ENCODE assay signal across 43 cellular contexts in genomic region chr5:178998441-178998840, GRCh38. TPM values are rescaled to one million over a fixed set of nuclear protein-coding genes. Genes with fewer than 3 reads are reported as not detected.
"Had no signal": no experiment of that assay in that cellular context is flagged by ENCODE, and none has a peak within 500 bp of the region (broad histone marks: within the 10 kb centered on the region; RNA-seq: fewer than 3 reads in every experiment).

No MANE protein-coding gene starts in this region.

- H3K4me3 Mint-ChIP-seq: activated naive CD4-positive, alpha-beta T cell treated with anti-CD3 and anti-CD28 coated beads for 36 hours; activated naive CD4-positive, alpha-beta T cell treated with anti-CD3 and anti-CD28 coated beads, Interleukin-2, amount 10 ng/mL, durations not matched to agents 7 days and 5 days; activated naive CD4-positive, alpha-beta T cell treated with anti-CD3 and anti-CD28 coated beads, Interleukin-2, amount 50 U/mL, for 24 hours; activated naive CD8-positive, alpha-beta T cell; activated naive CD8-positive, alpha-beta T cell treated with anti-CD3 and anti-CD28 coated beads for 36 hours; activated naive CD8-positive, alpha-beta T cell treated with anti-CD3 and anti-CD28 coated beads, Interleukin-2, amount 10 ng/mL, durations not matched to agents 7 days and 5 days; activated naive CD8-positive, alpha-beta T cell treated with anti-CD3 and anti-CD28 coated beads, Interleukin-2, amount 50 U/mL, for 24 hours; activated T-cell treated with anti-CD3 and anti-CD28 coated beads, Interleukin-2, amount 50 U/mL, for 24 hours; activated T-cell treated with anti-CD3 and anti-CD28 coated beads, Interleukin-2, amount 50 U/mL, for 4 hours; activated T-cell treated with anti-CD3 and anti-CD28 coated beads, Interleukin-2, amount 50 U/mL, for 72 hours; activated T-helper 1 cell treated with anti-CD3 and anti-CD28 coated beads, Interleukin-12 subunit alpha, Interleukin-12 subunit beta, Interleukin-2, Interleukin-4 antibody, amounts not matched to agents 30 ng/mL and 10 ng/mL and 1 ng/mL, durations not matched to agents 14 hours and 24 hours and 36 hours; activated T-helper 17 cell treated with anti-CD3 and anti-CD28 coated beads, Interleukin-2, amount 50 U/mL, for 72 hours; brain; central memory CD8-positive, alpha-beta T cell had no signal

- H3K9me3 Mint-ChIP-seq: activated T-cell treated with anti-CD3 and anti-CD28 coated beads, Interleukin-2, amount 50 U/mL, for 4 hours; central memory CD8-positive, alpha-beta T cell had no signal

- DNase-seq: activated effector memory CD4-positive, alpha-beta T cell treated with anti-CD3 and anti-CD28 coated beads, Interleukin-2, amount 50 U/mL, for 16 hours; activated effector memory CD4-positive, alpha-beta T cell treated with Interleukin-2 at 50 U/mL for 16 hours; activated gamma-delta T cell; activated gamma-delta T cell treated with Interleukin-2 at 50 U/mL for 16 hours; activated naive CD4-positive, alpha-beta T cell; activated naive CD4-positive, alpha-beta T cell treated with anti-CD3 and anti-CD28 coated beads for 36 hours; activated naive CD4-positive, alpha-beta T cell treated with anti-CD3 and anti-CD28 coated beads, Interleukin-2, amount 10 ng/mL, durations not matched to agents 7 days and 5 days; activated naive CD4-positive, alpha-beta T cell treated with anti-CD3 and anti-CD28 coated beads, Interleukin-2, amount 50 U/mL, for 16 hours; activated naive CD4-positive, alpha-beta T cell treated with Interleukin-2 at 50 U/mL for 16 hours; activated naive CD8-positive, alpha-beta T cell treated with anti-CD3 and anti-CD28 coated beads for 36 hours; activated naive CD8-positive, alpha-beta T cell treated with anti-CD3 and anti-CD28 coated beads, Interleukin-2, amount 10 ng/mL, durations not matched to agents 7 days and 5 days; activated naive CD8-positive, alpha-beta T cell treated with anti-CD3 and anti-CD28 coated beads, Interleukin-2, amount 50 U/mL, for 24 hours; activated T-cell treated with anti-CD3 and anti-CD28 coated beads, Interleukin-2, amount 50 U/mL, for 1 hour; activated T-cell treated with anti-CD3 and anti-CD28 coated beads, Interleukin-2, amount 50 U/mL, for 24 hours; activated T-cell treated with anti-CD3 and anti-CD28 coated beads, Interleukin-2, amount 50 U/mL, for 4 hours; activated T-cell treated with anti-CD3 and anti-CD28 coated beads, Interleukin-2, amount 50 U/mL, for 48 hours; activated T-cell treated with anti-CD3 and anti-CD28 coated beads, Interleukin-2, amount 50 U/mL, for 72 hours; amniotic stem cell; amygdala; anterior cingulate cortex; aorta; body of pancreas; brain microvascular endothelial cell; caudate nucleus; central memory CD4-positive, alpha-beta T cell; cerebellar nuclear complex had no signal

- H3K4me1 ChIP-seq: adrenal gland, ascending aorta, body of pancreas, breast epithelium had no signal

- H3K36me3 Mint-ChIP-seq: activated naive CD4-positive, alpha-beta T cell treated with anti-CD3 and anti-CD28 coated beads, Interleukin-2, amount 10 ng/mL, durations not matched to agents 7 days and 5 days; activated naive CD8-positive, alpha-beta T cell; activated naive CD8-positive, alpha-beta T cell treated with anti-CD3 and anti-CD28 coated beads for 36 hours; brain had no signal

- H3K27ac ChIP-seq: adrenal gland, ascending aorta, body of pancreas, brain microvascular endothelial cell, breast epithelium, cardiac muscle cell had no signal

- H3K27ac Mint-ChIP-seq: activated naive CD4-positive, alpha-beta T cell treated with anti-CD3 and anti-CD28 coated beads for 36 hours; activated naive CD4-positive, alpha-beta T cell treated with anti-CD3 and anti-CD28 coated beads, Interleukin-2, amount 10 ng/mL, durations not matched to agents 7 days and 5 days; activated naive CD4-positive, alpha-beta T cell treated with anti-CD3 and anti-CD28 coated beads, Interleukin-2, amount 50 U/mL, for 24 hours; activated naive CD4-positive, alpha-beta T cell treated with anti-CD3 and anti-CD28 coated beads, Interleukin-2, amount 50 U/mL, for 72 hours; activated naive CD8-positive, alpha-beta T cell; activated naive CD8-positive, alpha-beta T cell treated with anti-CD3 and anti-CD28 coated beads for 36 hours; activated naive CD8-positive, alpha-beta T cell treated with anti-CD3 and anti-CD28 coated beads, Interleukin-2, amount 10 ng/mL, durations not matched to agents 7 days and 5 days; activated naive CD8-positive, alpha-beta T cell treated with anti-CD3 and anti-CD28 coated beads, Interleukin-2, amount 50 U/mL, for 24 hours; activated T-cell treated with anti-CD3 and anti-CD28 coated beads, Interleukin-2, amount 50 U/mL, for 24 hours; activated T-cell treated with anti-CD3 and anti-CD28 coated beads, Interleukin-2, amount 50 U/mL, for 72 hours; activated T-helper 1 cell treated with anti-CD3 and anti-CD28 coated beads, Interleukin-12 subunit alpha, Interleukin-12 subunit beta, Interleukin-2, Interleukin-4 antibody, amounts not matched to agents 30 ng/mL and 10 ng/mL and 1 ng/mL, durations not matched to agents 14 hours and 24 hours and 36 hours; activated T-helper 17 cell treated with anti-CD3 and anti-CD28 coated beads, Interleukin-2, amount 50 U/mL, for 72 hours; activated T-helper 2 cell treated with anti-CD3 and anti-CD28 coated beads, Interferon-gamma antibody, Interleukin-2, Interleukin-4, amounts not matched to agents 10 μg/mL and 5 μg/mL and 100 μg/mL, durations not matched to agents 14 hours and 24 hours and 36 hours; brain had no signal

- ATAC-seq: activated naive CD4-positive, alpha-beta T cell treated with anti-CD3 and anti-CD28 coated beads, Interleukin-2, amount 50 U/mL, for 72 hours; activated naive CD8-positive, alpha-beta T cell treated with anti-CD3 and anti-CD28 coated beads, Interleukin-2, amount 50 U/mL, for 24 hours; activated T-cell treated with anti-CD3 and anti-CD28 coated beads, Interleukin-2, amount 50 U/mL, for 4 hours; activated T-cell treated with anti-CD3 and anti-CD28 coated beads, Interleukin-2, amount 50 U/mL, for 72 hours; activated T-helper 17 cell treated with anti-CD3 and anti-CD28 coated beads, Interleukin-2, amount 50 U/mL, for 72 hours; body of pancreas had no signal

- H3K4me3 ChIP-seq: adrenal gland, ascending aorta, body of pancreas, breast epithelium, cardiac muscle cell had no signal

- H3K4me1 Mint-ChIP-seq: activated naive CD4-positive, alpha-beta T cell treated with anti-CD3 and anti-CD28 coated beads, Interleukin-2, amount 10 ng/mL, durations not matched to agents 7 days and 5 days; activated naive CD4-positive, alpha-beta T cell treated with anti-CD3 and anti-CD28 coated beads, Interleukin-2, amount 50 U/mL, for 24 hours; activated naive CD8-positive, alpha-beta T cell treated with anti-CD3 and anti-CD28 coated beads for 36 hours; activated naive CD8-positive, alpha-beta T cell treated with anti-CD3 and anti-CD28 coated beads, Interleukin-2, amount 50 U/mL, for 24 hours; activated T-helper 17 cell treated with anti-CD3 and anti-CD28 coated beads, Interleukin-2, amount 50 U/mL, for 72 hours; central memory CD8-positive, alpha-beta T cell had no signal

- H3K27me3 ChIP-seq: ascending aorta, body of pancreas had no signal

- H3K36me3 ChIP-seq: adrenal gland, ascending aorta, brain microvascular endothelial cell, breast epithelium, cardiac muscle cell had no signal

- H3K9me3 ChIP-seq: adrenal gland, ascending aorta, body of pancreas had no signal

RNA-seq across cellular contexts. Expression of gene GRM6, which starts 3.3 kb away (rescaled TPM):
- total RNA-seq: activated naive CD4-positive, alpha-beta T cell treated with anti-CD3 and anti-CD28 coated beads for 36 hours; activated naive CD4-positive, alpha-beta T cell treated with anti-CD3 and anti-CD28 coated beads, Interleukin-2, amount 50 U/mL, for 72 hours; activated naive CD8-positive, alpha-beta T cell treated with anti-CD3 and anti-CD28 coated beads for 36 hours; activated naive CD8-positive, alpha-beta T cell treated with anti-CD3 and anti-CD28 coated beads, Interleukin-2, amount 10 ng/mL, durations not matched to agents 7 days and 5 days; activated T-cell treated with anti-CD3 and anti-CD28 coated beads, Interleukin-2, amount 50 U/mL, for 4 hours; activated T-cell treated with anti-CD3 and anti-CD28 coated beads, Interleukin-2, amount 50 U/mL, for 72 hours; activated T-helper 1 cell treated with anti-CD3 and anti-CD28 coated beads, Interleukin-12 subunit alpha, Interleukin-12 subunit beta, Interleukin-2, Interleukin-4 antibody, amounts not matched to agents 30 ng/mL and 10 ng/mL and 1 ng/mL, durations not matched to agents 14 hours and 24 hours and 36 hours; activated T-helper 17 cell treated with anti-CD3 and anti-CD28 coated beads, Interleukin-2, amount 50 U/mL, for 72 hours; activated T-helper 2 cell treated with anti-CD3 and anti-CD28 coated beads, Interferon-gamma antibody, Interleukin-2, Interleukin-4, amounts not matched to agents 10 μg/mL and 5 μg/mL and 100 μg/mL, durations not matched to agents 14 hours and 24 hours and 36 hours; adrenal gland; aorta; ascending aorta; astrocyte; body of pancreas; breast epithelium; bronchial epithelial cell; cardiac muscle cell; cardiac septum; chondrocyte had no signal
- polyA plus RNA-seq: adipose tissue, aorta, cardiac muscle cell had no signal

RNA-seq across cellular contexts. Expression of gene ZNF454, which starts 57.4 kb away (rescaled TPM):
- total RNA-seq: activated naive CD4-positive, alpha-beta T cell treated with anti-CD3 and anti-CD28 coated beads for 36 hours; activated naive CD4-positive, alpha-beta T cell treated with anti-CD3 and anti-CD28 coated beads, Interleukin-2, amount 50 U/mL, for 72 hours; activated naive CD8-positive, alpha-beta T cell treated with anti-CD3 and anti-CD28 coated beads for 36 hours; activated naive CD8-positive, alpha-beta T cell treated with anti-CD3 and anti-CD28 coated beads, Interleukin-2, amount 10 ng/mL, durations not matched to agents 7 days and 5 days; activated T-cell treated with anti-CD3 and anti-CD28 coated beads, Interleukin-2, amount 50 U/mL, for 4 hours; activated T-helper 1 cell treated with anti-CD3 and anti-CD28 coated beads, Interleukin-12 subunit alpha, Interleukin-12 subunit beta, Interleukin-2, Interleukin-4 antibody, amounts not matched to agents 30 ng/mL and 10 ng/mL and 1 ng/mL, durations not matched to agents 14 hours and 24 hours and 36 hours; activated T-helper 17 cell treated with anti-CD3 and anti-CD28 coated beads, Interleukin-2, amount 50 U/mL, for 72 hours; activated T-helper 2 cell treated with anti-CD3 and anti-CD28 coated beads, Interferon-gamma antibody, Interleukin-2, Interleukin-4, amounts not matched to agents 10 μg/mL and 5 μg/mL and 100 μg/mL, durations not matched to agents 14 hours and 24 hours and 36 hours; astrocyte had no signal
